21 cellular contexts compared by ENCODE assay signal in the genomic region with DNA sequence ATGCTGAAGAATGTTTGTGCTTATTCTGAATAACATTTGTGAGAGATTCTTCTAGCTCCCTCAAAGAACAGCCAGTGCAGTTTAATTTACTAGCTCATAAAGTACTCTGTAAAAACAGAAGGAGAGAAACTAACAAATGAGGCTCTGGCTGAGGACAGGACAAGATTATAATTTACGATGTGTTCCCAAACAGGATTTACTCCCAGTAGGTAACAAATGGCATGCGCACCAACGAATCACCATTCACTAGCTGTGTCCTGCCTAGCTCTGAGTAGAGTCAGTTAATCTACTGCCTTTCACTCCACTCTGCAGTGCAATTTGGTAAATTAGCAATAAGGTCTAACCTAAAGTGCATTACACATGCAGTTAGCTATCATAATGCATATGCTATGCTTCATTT.
"Had no signal": no experiment of that assay in that cellular context is flagged by ENCODE, and none has a peak within 500 bp of the region (broad histone marks: within the 10 kb centered on the region; RNA-seq: fewer than 3 reads in every experiment).

No MANE protein-coding gene starts in this region.

- H3K27me3 Mint-ChIP-seq: activated CD4-positive, alpha-beta memory T cell treated with anti-CD3 and anti-CD28 coated beads for 36 hours; activated CD4-positive, alpha-beta T cell treated with anti-CD3 and anti-CD28 coated beads, Interleukin-2, amount 10 ng/mL, durations not matched to agents 7 days and 5 days; brain; central memory CD8-positive, alpha-beta T cell; T-helper 17 cell had no signal

- DNase-seq: activated CD4-positive, alpha-beta memory T cell treated with anti-CD3 and anti-CD28 coated beads for 36 hours; activated CD4-positive, alpha-beta T cell treated with anti-CD3 and anti-CD28 coated beads, Interleukin-2, amount 10 ng/mL, durations not matched to agents 7 days and 5 days; activated CD4-positive, CD25-positive, alpha-beta regulatory T cell; activated CD8-positive, alpha-beta memory T cell treated with anti-CD3 and anti-CD28 coated beads for 24 hours; activated effector memory CD4-positive, alpha-beta T cell treated with anti-CD3 and anti-CD28 coated beads, Interleukin-2, amount 50 U/mL, for 16 hours; activated naive CD4-positive, alpha-beta T cell treated with Interleukin-2 at 50 U/mL for 16 hours; activated T-cell treated with anti-CD3 and anti-CD28 coated beads, Interleukin-2, amount 50 U/mL, for 4 hours; amygdala; KG1; NCI-H1092; NCI-H1436 treated with DMSO at 0.1 percent for 48 hours; NCI-H187; NCI-H2081; NCI-H510A treated with DMSO at 0.1 percent for 48 hours; NCI-H748 treated with DMSO at 0.1 percent for 48 hours; SIG-M5; T-helper 17 cell; T1000 had no signal

- ATAC-seq: activated naive CD4-positive, alpha-beta T cell treated with anti-CD3 and anti-CD28 coated beads, Interleukin-2, amount 50 U/mL, for 72 hours; activated T-cell treated with anti-CD3 and anti-CD28 coated beads, Interleukin-2, amount 50 U/mL, for 4 hours; T-helper 17 cell had no signal

- H3K4me1 Mint-ChIP-seq: activated CD4-positive, alpha-beta T cell treated with anti-CD3 and anti-CD28 coated beads, Interleukin-2, amount 10 ng/mL, durations not matched to agents 7 days and 5 days; brain; central memory CD8-positive, alpha-beta T cell; T-helper 17 cell had no signal

- H3K4me3 Mint-ChIP-seq: activated CD4-positive, alpha-beta memory T cell treated with anti-CD3 and anti-CD28 coated beads for 36 hours; activated CD4-positive, alpha-beta T cell treated with anti-CD3 and anti-CD28 coated beads, Interleukin-2, amount 10 ng/mL, durations not matched to agents 7 days and 5 days; activated T-cell treated with anti-CD3 and anti-CD28 coated beads, Interleukin-2, amount 50 U/mL, for 4 hours; brain; central memory CD8-positive, alpha-beta T cell; T-helper 17 cell had no signal

- H3K36me3 Mint-ChIP-seq: brain had no signal

- H3K27ac Mint-ChIP-seq: activated CD4-positive, alpha-beta memory T cell treated with anti-CD3 and anti-CD28 coated beads for 36 hours; activated CD4-positive, alpha-beta T cell treated with anti-CD3 and anti-CD28 coated beads, Interleukin-2, amount 10 ng/mL, durations not matched to agents 7 days and 5 days; activated naive CD4-positive, alpha-beta T cell treated with anti-CD3 and anti-CD28 coated beads, Interleukin-2, amount 50 U/mL, for 72 hours; brain; T-helper 17 cell had no signal
